ENCODE assay signal across 1 cellular context in the genomic region with DNA sequence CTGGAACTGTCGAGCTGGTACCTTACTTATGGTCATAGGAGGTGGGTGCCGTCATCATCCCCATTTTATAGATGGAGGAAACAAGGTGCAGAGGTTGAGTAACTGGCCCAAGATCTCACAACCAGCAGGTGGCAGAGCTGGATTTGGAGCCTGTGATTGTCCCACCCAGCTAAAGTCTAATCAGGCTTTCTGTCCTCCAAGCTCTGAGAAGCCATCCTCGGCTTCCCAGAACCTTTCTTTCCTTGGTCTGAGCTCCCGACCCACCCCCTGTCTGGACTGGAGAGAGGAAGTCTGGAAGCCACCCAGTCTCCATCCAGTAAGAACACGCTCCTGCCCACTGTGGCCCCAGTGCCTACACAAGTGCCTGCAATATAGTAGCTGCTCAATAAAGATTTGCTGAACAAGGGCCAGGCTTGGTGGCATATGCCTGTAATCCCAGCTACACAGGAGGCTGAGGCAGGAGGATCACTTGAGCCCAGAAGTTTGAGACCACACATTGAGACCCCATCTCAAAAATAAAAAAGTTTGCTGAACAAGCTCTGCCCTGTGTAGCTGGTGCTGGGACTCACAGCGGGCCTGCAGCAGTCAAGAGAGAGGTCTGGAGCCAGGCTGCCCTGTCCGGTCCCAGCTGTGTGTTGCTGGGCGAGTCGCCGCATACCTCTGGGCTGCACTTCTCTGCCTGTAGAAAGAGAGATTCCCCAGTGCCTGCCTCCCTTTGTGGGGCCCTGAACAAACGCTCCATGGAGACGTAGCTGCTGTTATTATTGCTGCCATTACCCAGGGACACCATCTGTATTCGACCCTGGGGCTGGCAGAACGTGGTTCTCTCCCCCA.
TF ChIP-seq lines count a peak whose summit lies in the region.

No MANE protein-coding gene starts in this region.

TF ChIP-seq in H1, 55 proteins besides CTCF, POLR2A, EP300 and RAD21:
- TF ChIP-seq KDM4A (IDR thresholded peaks at IDR 0.05; ENCODE audit: low read depth, low read length, severe bottlenecking), result no peak
- 0 out of 2 replicates have a peak, but pooled peaks have one; percentile 27 for TF ChIP-seq CEBPB (IDR thresholded peaks at IDR 0.05; ENCODE audit: low read depth, low read length)
- TF ChIP-seq TEAD4 (IDR thresholded peaks at IDR 0.05; ENCODE audit: low read depth, low read length), result no peak
- TF ChIP-seq ZNF274 (IDR thresholded peaks at IDR 0.05; ENCODE audit: borderline replicate concordance, extremely low read depth, low read length), result no peak
- TF ChIP-seq KDM1A (IDR thresholded peaks at IDR 0.05; ENCODE audit: borderline replicate concordance, low read length), result peak; percentile 41; the same call in 1 of the 2 replicates
TF ChIP-seq in H1: peak in this region for 2.
